ENCODE assay signal across 8 cellular contexts in the genomic region with DNA sequence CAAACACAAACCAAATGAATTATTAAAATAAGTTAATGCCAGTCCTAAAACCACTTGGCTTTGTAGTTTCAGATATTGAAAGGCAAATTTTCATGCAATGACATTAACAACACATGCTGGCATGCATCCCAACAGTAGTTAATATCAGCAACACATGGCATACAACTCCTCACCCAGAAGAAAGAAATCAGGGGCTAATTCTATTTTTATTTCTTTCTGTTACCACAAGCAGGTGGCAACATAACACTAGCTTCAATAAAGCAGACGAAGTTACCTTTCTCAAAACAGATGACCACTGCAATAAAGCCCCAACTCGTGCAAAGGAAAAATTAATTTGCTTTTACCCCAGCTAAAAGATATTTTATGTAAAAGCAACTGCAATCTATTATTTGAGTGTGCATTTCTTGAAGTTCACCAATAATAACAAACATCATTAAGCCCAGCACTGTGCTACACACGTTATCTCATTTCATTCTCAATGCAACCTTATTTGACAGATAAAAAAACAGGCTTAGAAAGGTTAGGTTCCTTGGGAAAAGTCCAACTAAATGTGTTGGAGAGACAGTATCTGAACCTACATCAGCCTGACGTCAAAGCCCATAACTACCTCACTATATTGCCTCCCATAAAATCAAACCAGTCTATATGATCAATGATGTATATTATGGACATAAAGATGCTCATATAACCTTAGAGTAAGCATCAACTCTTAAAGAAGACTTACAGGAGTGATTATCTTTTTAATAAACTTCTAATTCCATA. TPM values are rescaled to one million over a fixed set of nuclear protein-coding genes. Genes with fewer than 3 reads are reported as not detected.
DNase-seq lines count a peak whose midpoint lies in the region; ATAC-seq and TF ChIP-seq lines count a peak whose summit lies in the region.

No MANE protein-coding gene starts in this region.

- H3K36me3 Mint-ChIP-seq in neural progenitor cell: peaks cover 15% of the 10 kb centered on the region

- DNase-seq in GM06990 (ENCODE audit: extremely low read depth, insufficient read length): no peak
- peak; percentile 25 for DNase-seq in LHCN-M2 (ENCODE audit: low read depth)
- no peak for DNase-seq in coronary artery (ENCODE audit: low spot score)
- no peak for DNase-seq in neural progenitor cell (ENCODE audit: low spot score)
- no peak for DNase-seq in GM19240 (ENCODE audit: insufficient read length, low spot score)
- no peak for DNase-seq in GM19238 (ENCODE audit: insufficient read length, low spot score)
- DNase-seq in activated CD4-positive, alpha-beta T cell treated with anti-CD3 and anti-CD28 coated beads for 4 hours: no peak

- H3K9me3 Mint-ChIP-seq in neural progenitor cell: peaks cover 9% of the 10 kb centered on the region

- no peaks in the 10 kb centered on the region for H3K9me3 ChIP-seq in neural progenitor cell (ENCODE audit: low read depth)

- H3K27ac Mint-ChIP-seq in neural progenitor cell: no peak overlapping the region

- TF ChIP-seq CTCF in GM06990 (IDR thresholded peaks at IDR 0.05; ENCODE audit: insufficient read depth, low read length, poor library complexity, severe bottlenecking) (peak; percentile 11), coronary artery (IDR thresholded peaks at IDR 0.05) (no peak), neural progenitor cell (IDR thresholded peaks at IDR 0.05) (no peak)

- H2AFZ ChIP-seq in neural progenitor cell (replicated peaks): no peak overlapping the region

- H3K36me3 ChIP-seq in GM06990 (ENCODE audit: control insufficient read depth, insufficient read depth, low read length) (no peaks in the 10 kb centered on the region), neural progenitor cell (no peaks in the 10 kb centered on the region)

- H3K27ac ChIP-seq in coronary artery (no peak overlapping the region), neural progenitor cell (no peak overlapping the region)

- peaks cover 64% of the 10 kb centered on the region for H4K20me1 ChIP-seq in neural progenitor cell (ENCODE audit: low read depth)

- no peak for ATAC-seq in HG03159 (IDR thresholded peaks at IDR 0.05; ENCODE audit: unreplicated experiment)

- H3K4me3 ChIP-seq in GM06990 (replicated peaks; ENCODE audit: low read depth, low read length) (peak overlapping the region; percentile 35), coronary artery (peak overlapping the region; percentile 85), neural progenitor cell (peak overlapping the region; percentile 91)

- peaks cover 21% of the 10 kb centered on the region for H3F3A ChIP-seq in neural progenitor cell (ENCODE audit: low read depth)

- H3K4me2 ChIP-seq in neural progenitor cell: peak overlapping the region; percentile 91

- peaks cover 20% of the 10 kb centered on the region for H3K4me1 ChIP-seq in neural progenitor cell

- H3K9ac ChIP-seq in neural progenitor cell: no peak overlapping the region

- no peaks in the 10 kb centered on the region for H3K27me3 ChIP-seq in GM06990 (replicated peaks; ENCODE audit: control insufficient read depth, insufficient read depth, low read length)
- H3K27me3 ChIP-seq in neural progenitor cell: no peaks in the 10 kb centered on the region

- H3K4me3 Mint-ChIP-seq in neural progenitor cell: peak overlapping the region; percentile 96

- peaks cover 31% of the 10 kb centered on the region for H3K4me1 Mint-ChIP-seq in neural progenitor cell

- peaks cover 73% of the 10 kb centered on the region for H3K79me2 ChIP-seq in neural progenitor cell (ENCODE audit: low read depth)

- peaks cover 5% of the 10 kb centered on the region for H3K27me3 Mint-ChIP-seq in neural progenitor cell (ENCODE audit: insufficient read depth, low read depth)

RNA-seq across cellular contexts. Expression of a gene that starts 2.8 kb away (rescaled TPM):
- total RNA-seq in LHCN-M2 (2014; rRNA removed): 75.8 and 84.7 TPM in 2 replicates
- 34.2 TPM for polyA plus RNA-seq in LHCN-M2 (2012)
- total RNA-seq in neural progenitor cell (ENCODE audit: low replicate concordance): 192 and 327 TPM in 2 replicates

Comparison
In these comparisons a context has a peak if more than half of its experiments do, and no peak if none do; other contexts are left out.
1. H3K4me3 ChIP-seq: peak in every context shown above with its lines; median percentile 91 in neural progenitor cell; 85 in coronary artery; 35 in GM06990.